ENCODE assay signal across 8 cellular contexts in genomic region chr11:65553301-65554001, GRCh38. TPM values are rescaled to one million over a fixed set of nuclear protein-coding genes. Genes with fewer than 3 reads are reported as not detected.
DNase-seq lines count a peak whose midpoint lies in the region; ATAC-seq and TF ChIP-seq lines count a peak whose summit lies in the region.

No MANE protein-coding gene starts in this region.

- peaks cover 53% of the 10 kb centered on the region for H3K4me1 Mint-ChIP-seq in activated T-helper 1 cell treated with anti-CD3 and anti-CD28 coated beads, Interleukin-12 subunit alpha, Interleukin-12 subunit beta, Interleukin-2, Interleukin-4 antibody, amounts not matched to agents 30 ng/mL and 10 ng/mL and 1 ng/mL, durations not matched to agents 14 hours and 24 hours and 36 hours (ENCODE audit: low read depth)
- peaks cover 41 to 51% of the 10 kb centered on the region in 2 donors for H3K4me1 Mint-ChIP-seq in natural killer cell treated with Interleukin-12 subunit alpha and Interleukin-12 subunit beta and Interleukin-15 and Interleukin-18, amount 100 ng/mL, for 72 hours (ENCODE audit: low read depth in 2 of 2)

- H3K27me3 Mint-ChIP-seq in activated T-helper 1 cell treated with anti-CD3 and anti-CD28 coated beads, Interleukin-12 subunit alpha, Interleukin-12 subunit beta, Interleukin-2, Interleukin-4 antibody, amounts not matched to agents 30 ng/mL and 10 ng/mL and 1 ng/mL, durations not matched to agents 14 hours and 24 hours and 36 hours (ENCODE audit: insufficient read depth) = no peaks in the 10 kb centered on the region
- H3K27me3 Mint-ChIP-seq in natural killer cell treated with Interleukin-12 subunit alpha and Interleukin-12 subunit beta and Interleukin-15 and Interleukin-18, amount 100 ng/mL, for 72 hours = no peaks in the 10 kb centered on the region

- peak overlapping the region; percentile 34 for H3K9ac ChIP-seq in ES-I3 (ENCODE audit: low read depth, low read length)

- no peaks in the 10 kb centered on the region for H3K9me3 ChIP-seq in ES-I3 (ENCODE audit: control insufficient read depth, insufficient read depth, low read length)

- TF ChIP-seq POLR2A in GM18505 (IDR thresholded peaks at IDR 0.05; ENCODE audit: borderline replicate concordance, extremely low read depth, insufficient read depth, insufficient read length) = no peak

- H3K9me3 Mint-ChIP-seq in activated T-helper 1 cell treated with anti-CD3 and anti-CD28 coated beads, Interleukin-12 subunit alpha, Interleukin-12 subunit beta, Interleukin-2, Interleukin-4 antibody, amounts not matched to agents 30 ng/mL and 10 ng/mL and 1 ng/mL, durations not matched to agents 14 hours and 24 hours and 36 hours = no peaks in the 10 kb centered on the region
- H3K9me3 Mint-ChIP-seq in natural killer cell treated with Interleukin-12 subunit alpha and Interleukin-12 subunit beta and Interleukin-15 and Interleukin-18, amount 100 ng/mL, for 72 hours = no peaks in the 10 kb centered on the region

- H3K4me3 Mint-ChIP-seq in activated T-helper 1 cell treated with anti-CD3 and anti-CD28 coated beads, Interleukin-12 subunit alpha, Interleukin-12 subunit beta, Interleukin-2, Interleukin-4 antibody, amounts not matched to agents 30 ng/mL and 10 ng/mL and 1 ng/mL, durations not matched to agents 14 hours and 24 hours and 36 hours = peak overlapping the region; percentile 30
- no peak overlapping the region for H3K4me3 Mint-ChIP-seq in natural killer cell treated with Interleukin-12 subunit alpha and Interleukin-12 subunit beta and Interleukin-15 and Interleukin-18, amount 100 ng/mL, for 72 hours

- peaks cover 25% of the 10 kb centered on the region; the same call in 1 of the 2 replicates for H3K4me1 ChIP-seq in ES-I3 (ENCODE audit: insufficient read depth, low read length)

- intact Hi-C loops in activated T-helper 1 cell treated with anti-CD3 and anti-CD28 coated beads, Interleukin-12 subunit alpha, Interleukin-12 subunit beta, Interleukin-2, Interleukin-4 antibody, amounts not matched to agents 30 ng/mL and 10 ng/mL and 1 ng/mL, durations not matched to agents 14 hours and 24 hours and 36 hours (cut with micrococcal nuclease) = loop anchor here (1.0 kb wide), 1 partner anchor 13 kb away; no protein-coding TSS in a partner anchor
- intact Hi-C loops in head of caudate nucleus (cut with DNase I) = no loop called here

- peak; percentile 17 to 61 for ATAC-seq in natural killer cell treated with Interleukin-12 subunit alpha and Interleukin-12 subunit beta and Interleukin-15 and Interleukin-18, amount 100 ng/mL, for 72 hours
- ATAC-seq in HG03442 (IDR thresholded peaks at IDR 0.05; ENCODE audit: unreplicated experiment) = no peak
- no peak for ATAC-seq in GM18505 (IDR thresholded peaks at IDR 0.05; ENCODE audit: unreplicated experiment)

- peaks cover 22% of the 10 kb centered on the region for H3K36me3 Mint-ChIP-seq in activated T-helper 1 cell treated with anti-CD3 and anti-CD28 coated beads, Interleukin-12 subunit alpha, Interleukin-12 subunit beta, Interleukin-2, Interleukin-4 antibody, amounts not matched to agents 30 ng/mL and 10 ng/mL and 1 ng/mL, durations not matched to agents 14 hours and 24 hours and 36 hours (ENCODE audit: low read depth)
- H3K36me3 Mint-ChIP-seq in natural killer cell treated with Interleukin-12 subunit alpha and Interleukin-12 subunit beta and Interleukin-15 and Interleukin-18, amount 100 ng/mL, for 72 hours = no peaks in the 10 kb centered on the region

- H3K36me3 ChIP-seq in ES-I3 (ENCODE audit: insufficient read depth, low read length) = no peaks in the 10 kb centered on the region

- peak overlapping the region; percentile 29 for H3K27ac Mint-ChIP-seq in activated T-helper 1 cell treated with anti-CD3 and anti-CD28 coated beads, Interleukin-12 subunit alpha, Interleukin-12 subunit beta, Interleukin-2, Interleukin-4 antibody, amounts not matched to agents 30 ng/mL and 10 ng/mL and 1 ng/mL, durations not matched to agents 14 hours and 24 hours and 36 hours
- no peak overlapping the region for H3K27ac Mint-ChIP-seq in natural killer cell treated with Interleukin-12 subunit alpha and Interleukin-12 subunit beta and Interleukin-15 and Interleukin-18, amount 100 ng/mL, for 72 hours

- DNase-seq in NCI-H774 (lab: John Stamatoyannopoulos, UW) (peak; percentile 43), iPS-NIHi7 (ENCODE audit: extremely low spot score) (no peak), head of caudate nucleus (no peak)
- peak; percentile 77 for DNase-seq in activated T-helper 1 cell treated with anti-CD3 and anti-CD28 coated beads, Interleukin-12 subunit alpha, Interleukin-12 subunit beta, Interleukin-2, Interleukin-4 antibody, amounts not matched to agents 30 ng/mL and 10 ng/mL and 1 ng/mL, durations not matched to agents 14 hours and 24 hours and 36 hours (ENCODE audit: low spot score)
- peak; percentile 63 for DNase-seq in natural killer cell treated with Interleukin-12 subunit alpha and Interleukin-12 subunit beta and Interleukin-15 and Interleukin-18, amount 100 ng/mL, for 72 hours (ENCODE audit: low spot score)

RNA-seq across cellular contexts. Expression of gene LTBP3, which starts 4.7 kb away (rescaled TPM):
- total RNA-seq in activated T-helper 1 cell treated with anti-CD3 and anti-CD28 coated beads, Interleukin-12 subunit alpha, Interleukin-12 subunit beta, Interleukin-2, Interleukin-4 antibody, amounts not matched to agents 30 ng/mL and 10 ng/mL and 1 ng/mL, durations not matched to agents 14 hours and 24 hours and 36 hours = 97.9 and 103 TPM in 2 replicates
- total RNA-seq in natural killer cell treated with Interleukin-12 subunit alpha and Interleukin-12 subunit beta and Interleukin-15 and Interleukin-18, amount 100 ng/mL, for 72 hours = 10 to 100 TPM; 42.3 to 60.2 TPM

RNA-seq across cellular contexts. Expression of gene ZNRD2, which starts 16.8 kb away (rescaled TPM):
- 94.6 and 96.9 TPM in 2 replicates for total RNA-seq in activated T-helper 1 cell treated with anti-CD3 and anti-CD28 coated beads, Interleukin-12 subunit alpha, Interleukin-12 subunit beta, Interleukin-2, Interleukin-4 antibody, amounts not matched to agents 30 ng/mL and 10 ng/mL and 1 ng/mL, durations not matched to agents 14 hours and 24 hours and 36 hours
- total RNA-seq in natural killer cell treated with Interleukin-12 subunit alpha and Interleukin-12 subunit beta and Interleukin-15 and Interleukin-18, amount 100 ng/mL, for 72 hours = 10 to 100 TPM; 55.8 to 89.3 TPM

RNA-seq across cellular contexts. Expression of gene FAM89B, which starts 18.9 kb away (rescaled TPM):
- 50.4 and 50.6 TPM in 2 replicates for total RNA-seq in activated T-helper 1 cell treated with anti-CD3 and anti-CD28 coated beads, Interleukin-12 subunit alpha, Interleukin-12 subunit beta, Interleukin-2, Interleukin-4 antibody, amounts not matched to agents 30 ng/mL and 10 ng/mL and 1 ng/mL, durations not matched to agents 14 hours and 24 hours and 36 hours
- 10 to 100 TPM; 38.0 to 71.5 TPM for total RNA-seq in natural killer cell treated with Interleukin-12 subunit alpha and Interleukin-12 subunit beta and Interleukin-15 and Interleukin-18, amount 100 ng/mL, for 72 hours

RNA-seq across cellular contexts. Expression of gene EHBP1L1, which starts 22.4 kb away (rescaled TPM):
- 168 and 178 TPM in 2 replicates for total RNA-seq in activated T-helper 1 cell treated with anti-CD3 and anti-CD28 coated beads, Interleukin-12 subunit alpha, Interleukin-12 subunit beta, Interleukin-2, Interleukin-4 antibody, amounts not matched to agents 30 ng/mL and 10 ng/mL and 1 ng/mL, durations not matched to agents 14 hours and 24 hours and 36 hours
- 100 to 1,000 TPM; 156 to 188 TPM for total RNA-seq in natural killer cell treated with Interleukin-12 subunit alpha and Interleukin-12 subunit beta and Interleukin-15 and Interleukin-18, amount 100 ng/mL, for 72 hours

RNA-seq across cellular contexts. Expression of gene SCYL1, which starts 28.6 kb away (rescaled TPM):
- total RNA-seq in activated T-helper 1 cell treated with anti-CD3 and anti-CD28 coated beads, Interleukin-12 subunit alpha, Interleukin-12 subunit beta, Interleukin-2, Interleukin-4 antibody, amounts not matched to agents 30 ng/mL and 10 ng/mL and 1 ng/mL, durations not matched to agents 14 hours and 24 hours and 36 hours = 103 and 109 TPM in 2 replicates
- total RNA-seq in natural killer cell treated with Interleukin-12 subunit alpha and Interleukin-12 subunit beta and Interleukin-15 and Interleukin-18, amount 100 ng/mL, for 72 hours = 100 to 1,000 TPM in 1 of 2 donors, 10 to 100 TPM in 1; 84.5 to 112 TPM

Comparison
In these comparisons a context has a peak if more than half of its experiments do, and no peak if none do; other contexts are left out.
1. DNase-seq: peak in NCI-H774 (single experiment), activated T-helper 1 cell treated with anti-CD3 and anti-CD28 coated beads, Interleukin-12 subunit alpha, Interleukin-12 subunit beta, Interleukin-2, Interleukin-4 antibody, amounts not matched to agents 30 ng/mL and 10 ng/mL and 1 ng/mL, durations not matched to agents 14 hours and 24 hours and 36 hours (single experiment) and natural killer cell treated with Interleukin-12 subunit alpha and Interleukin-12 subunit beta and Interleukin-15 and Interleukin-18, amount 100 ng/mL, for 72 hours (single experiment); none in iPS-NIHi7 (single experiment) and head of caudate nucleus (0 of 42).
2. ATAC-seq: peak in natural killer cell treated with Interleukin-12 subunit alpha and Interleukin-12 subunit beta and Interleukin-15 and Interleukin-18, amount 100 ng/mL, for 72 hours (2 of 2); none in HG03442 (single experiment) and GM18505 (single experiment).